Comparison of ENCODE assay signal across 9 cellular contexts in the genomic region with DNA sequence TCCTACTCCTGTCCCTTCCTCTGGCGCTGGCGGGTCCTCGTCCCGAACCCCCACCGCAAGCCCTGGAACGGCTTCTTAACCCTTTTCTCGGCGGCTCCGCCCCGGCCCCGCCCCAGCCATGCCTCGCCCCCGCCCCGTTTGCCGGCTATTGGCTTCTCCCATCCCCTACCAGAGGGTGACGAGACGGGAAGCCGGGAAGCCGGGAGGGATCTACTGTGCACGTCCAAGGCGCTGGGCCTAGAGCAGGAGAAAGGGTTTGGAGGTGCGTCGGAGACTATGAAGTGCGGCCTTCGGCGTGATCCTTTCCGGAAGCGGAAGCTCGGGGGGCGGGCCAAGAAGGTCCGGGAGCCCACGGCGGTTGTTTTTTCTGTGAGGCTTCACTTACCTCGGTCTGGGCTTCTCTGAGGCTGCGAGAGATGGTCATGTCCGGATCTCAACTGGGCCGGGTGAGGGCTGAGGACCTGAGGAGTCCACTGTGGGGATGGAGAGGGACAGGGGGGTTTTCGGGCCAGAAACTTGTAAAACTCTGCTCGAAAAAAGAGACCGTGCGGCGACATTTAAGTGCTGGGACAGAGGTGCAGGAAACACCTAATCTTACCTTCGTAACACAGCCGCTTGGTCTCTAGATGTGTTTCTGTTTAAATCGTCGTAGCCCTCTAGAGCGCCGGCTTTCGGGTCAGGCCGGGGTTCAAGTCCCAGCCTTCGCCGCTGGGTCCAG. TPM values are rescaled to one million over a fixed set of nuclear protein-coding genes. Genes with fewer than 3 reads are reported as not detected.
A peak's percentile ranks its signal among the peaks of the same experiment; 100 is the strongest.
DNase-seq lines count a peak whose midpoint lies in the region; ATAC-seq and TF ChIP-seq lines count a peak whose summit lies in the region.
"Had no signal": no experiment of that assay in that cellular context is flagged by ENCODE, and none has a peak within 500 bp of the region (broad histone marks: within the 10 kb centered on the region; RNA-seq: fewer than 3 reads in every experiment).

No MANE protein-coding gene starts in this region.

- peak; percentile 81 for ATAC-seq in HG02678 (IDR thresholded peaks at IDR 0.05; ENCODE audit: unreplicated experiment)
- ATAC-seq in left colon: peak; percentile 99
- no peak for ATAC-seq in HG03469 (IDR thresholded peaks at IDR 0.05; ENCODE audit: unreplicated experiment)

- no peak for TF ChIP-seq CTCF in choroid plexus epithelial cell (conservative IDR thresholded peaks at IDR 0.05; ENCODE audit: low read depth, low read length)

- H3K4me3 ChIP-seq in choroid plexus epithelial cell (ENCODE audit: low read depth, low read length): peak overlapping the region; percentile 68

- intact Hi-C loops in left colon (cut with DNase I, micrococcal nuclease): no loop called here

- in situ Hi-C loops in G401 (cut with HindIII; ENCODE audit: low sequenced_read_pairs): no loop called here

- DNase-seq in G401 (ENCODE audit: low spot score) (peak; percentile 96), NCI-H2171 (lab: John Stamatoyannopoulos, UW) (peak; percentile 56), choroid plexus epithelial cell (ENCODE audit: low read depth) (peak; percentile 88), left colon (peak; percentile 76 to 89)
- peak; percentile 61 for DNase-seq in activated CD4-positive, alpha-beta T cell treated with anti-CD3 and anti-CD28 coated beads for 1 hour
- DNase-seq in stimulated activated CD4-positive, alpha-beta T cell treated with anti-CD3 and anti-CD28 coated beads, Interleukin-2, amount 100 ng/mL, for 24 hours: peak; percentile 69 to 82

RNA-seq across cellular contexts. Expression of gene ROPN1B, which starts 21.4 kb away (rescaled TPM):
- not detected in 2 replicates for total RNA-seq in G401 (2014; rRNA removed; shearing (Covaris generic))
- under 1 TPM in 1 of 2 donors, not detected in 1; 0.50 TPM for total RNA-seq in left colon
- total RNA-seq: subcutaneous adipose tissue had no signal
